Comparison of ENCODE assay signal across 24 cellular contexts in the genomic region with DNA sequence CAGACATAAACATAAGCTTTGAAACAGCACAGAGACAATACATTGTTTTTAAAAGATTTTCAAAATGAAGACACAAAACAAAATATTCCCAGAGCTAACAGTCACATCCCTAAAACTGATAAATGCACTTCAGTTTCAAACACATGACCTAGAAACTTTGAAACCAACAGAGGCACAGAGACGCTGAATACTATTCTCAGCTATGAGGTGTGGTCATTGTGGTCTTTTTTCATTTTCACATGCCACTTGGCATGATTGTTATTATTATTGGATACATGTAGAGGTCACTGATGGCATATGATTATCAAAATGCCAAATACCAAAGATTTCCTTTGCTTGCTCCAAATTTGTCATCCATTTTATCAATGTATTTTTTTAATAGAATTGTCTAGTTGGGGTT.
"Had no signal": no experiment of that assay in that cellular context is flagged by ENCODE, and none has a peak within 500 bp of the region (broad histone marks: within the 10 kb centered on the region; RNA-seq: fewer than 3 reads in every experiment).

No MANE protein-coding gene starts in this region.

- H3K4me3 ChIP-seq: coronary artery, esophagus squamous epithelium, lower lobe of right lung, pancreas, stomach, thoracic aorta, tibial nerve, upper lobe of left lung had no signal

- FAIRE-seq: endothelial cell of umbilical vein, frontal cortex, keratinocyte, pancreas, urothelium cell line had no signal

- H3K27ac ChIP-seq: coronary artery, esophagus squamous epithelium, lower lobe of right lung, neutrophil, pancreas, stomach, thoracic aorta, upper lobe of left lung had no signal

- H3K4me1 ChIP-seq: lower lobe of right lung, pancreas, stomach had no signal

- DNase-seq: dermis blood vessel endothelial cell; effector memory CD4-positive, alpha-beta T cell; erythroblast; esophagus squamous epithelium; left ventricle myocardium superior; lower lobe of right lung; naive B cell; pancreas; stimulated activated CD4-positive, alpha-beta T cell treated with anti-CD3 and anti-CD28 coated beads, Interleukin-2, amount 100 ng/mL, for 24 hours; stimulated activated CD4-positive, alpha-beta T cell treated with anti-CD3 and anti-CD28 coated beads, Interleukin-4, amount 100 ng/mL, for 24 hours; stimulated activated naive CD4-positive, alpha-beta T cell treated with Interleukin-2 at 50 U/mL for 16 hours; stomach; upper lobe of left lung had no signal

- H3K36me3 ChIP-seq: esophagus squamous epithelium, lower lobe of right lung, neutrophil, pancreas, stomach, thoracic aorta, tibial nerve, upper lobe of left lung had no signal

- ATAC-seq: left ventricle myocardium superior; lower lobe of right lung; natural killer cell treated with Interleukin-12 subunit alpha and Interleukin-12 subunit beta and Interleukin-15 and Interleukin-18, amount 100 ng/mL, for 72 hours; pancreas; sciatic nerve; stimulated activated effector memory CD8-positive, alpha-beta T cell treated with anti-CD3 and anti-CD28 coated beads, Interleukin-12 subunit alpha, Interleukin-12 subunit beta, amount 100 ng/mL, for 72 hours had no signal

- H3K27me3 ChIP-seq: esophagus squamous epithelium, neutrophil, pancreas, stomach, tibial nerve, upper lobe of left lung had no signal

- H3K9me3 ChIP-seq: esophagus squamous epithelium, lower lobe of right lung, neutrophil, pancreas, stomach, thoracic aorta, tibial nerve, upper lobe of left lung had no signal
